ENCODE assay signal across 25 cellular contexts in genomic region chr5:111942214-111942613, GRCh38.
DNase-seq lines count a peak whose midpoint lies in the region; ATAC-seq and TF ChIP-seq lines count a peak whose summit lies in the region.
"Had no signal": no experiment of that assay in that cellular context is flagged by ENCODE, and none has a peak within 500 bp of the region (broad histone marks: within the 10 kb centered on the region; RNA-seq: fewer than 3 reads in every experiment).

No MANE protein-coding gene starts in this region.

- no peak overlapping the region for H3K14ac ChIP-seq in IMR-90 (replicated peaks; ENCODE audit: low read depth, low read length)

- no peaks in the 10 kb centered on the region for H3K79me1 ChIP-seq in IMR-90 (ENCODE audit: low read depth in 1 of 2, low read length in 2 of 2)

- H3K4me2 ChIP-seq in IMR-90 (ENCODE audit: low read depth, low read length), result no peak overlapping the region
- H3K4me2 ChIP-seq in skeletal muscle satellite cell (ENCODE audit: low read length), result peak overlapping the region; percentile 44
- H3K4me2 ChIP-seq: PC-9 had no signal

- peak; percentile 68 for ATAC-seq in GM21360 (IDR thresholded peaks at IDR 0.05; ENCODE audit: unreplicated experiment)
- ATAC-seq in IMR-90 (ENCODE audit: low read depth), result no peak
- no peak for ATAC-seq in activated CD4-positive, CD25-positive, alpha-beta regulatory T cell treated with anti-CD3 and anti-CD28 coated beads, Interleukin-2, amount 50 U/mL, for 24 hours
- ATAC-seq: CD8-positive, alpha-beta T cell; T-cell had no signal

- dilution Hi-C loops in IMR-90 (cut with HindIII; ENCODE audit: low sequenced_read_pairs, unreplicated experiment), result no loop called here

- H3K27me3 Mint-ChIP-seq in chondrocyte (ENCODE audit: low read depth), result no peaks in the 10 kb centered on the region
- H3K27me3 Mint-ChIP-seq: T-cell had no signal

- no peak overlapping the region for H2BK15ac ChIP-seq in IMR-90 (ENCODE audit: low read depth, low read length)

- no peak overlapping the region for H4K8ac ChIP-seq in IMR-90 (ENCODE audit: low read depth in 2 of 2, low read length in 2 of 2)

- H3K9me1 ChIP-seq in IMR-90 (ENCODE audit: insufficient read depth, low read length), result no peaks in the 10 kb centered on the region; the same call in 1 of the 2 replicates

- no peak overlapping the region for H2AK9ac ChIP-seq in IMR-90 (replicated peaks; ENCODE audit: low read depth, low read length, poor library complexity)

- H3K36me3 ChIP-seq in IMR-90 (ENCODE audit: control insufficient read depth, insufficient read depth, low read length), result no peaks in the 10 kb centered on the region
- H3K36me3 ChIP-seq in skeletal muscle satellite cell (ENCODE audit: insufficient read depth, low read length), result no peaks in the 10 kb centered on the region
- H3K36me3 ChIP-seq in BE2C, result no peaks in the 10 kb centered on the region
- H3K36me3 ChIP-seq: HAP-1, MG63 had no signal

- H3K27ac Mint-ChIP-seq in chondrocyte (ENCODE audit: unreplicated experiment), result peak overlapping the region; percentile 46
- H3K27ac Mint-ChIP-seq: CD8-positive, alpha-beta T cell; T-cell had no signal

- WGBS in IMR-90 (ENCODE audit: extremely low coverage in 2 of 2, insufficient read length in 1 of 2), 2 experiments, result no CpG with 5 or more reads among the region's 4 CpGs

- no peak overlapping the region for H4K91ac ChIP-seq in IMR-90 (ENCODE audit: insufficient read depth, low read depth, low read length)

- no peak overlapping the region for H3K4me3 Mint-ChIP-seq in chondrocyte (ENCODE audit: unreplicated experiment)
- H3K4me3 Mint-ChIP-seq: CD8-positive, alpha-beta T cell; HFFc6; T-cell had no signal

- CTCF ChIA-PET in IMR-90 (lab: Yijun Ruan, JAX), result no interaction called here

- H2BK20ac ChIP-seq in IMR-90 (ENCODE audit: low read depth, low read length), result no peak overlapping the region

- DNase-seq in IMR-90 (no peak), chondrocyte (ENCODE audit: low spot score) (no peak), BE2C (no peak)
- DNase-seq in stimulated activated CD4-positive, alpha-beta T cell treated with anti-CD3 and anti-CD28 coated beads, Interleukin-2, amount 100 ng/mL, for 24 hours, result no peak
- DNase-seq: Caco-2; CD8-positive, alpha-beta T cell; DMS79; GDM1; GOT3; KBM-7; MG63; NCI-H2029; NCI-H446; NCI-H524 treated with DMSO at 0.1 percent for 48 hours; NCI-H774; PC-9; Right ventricle myocardium superior; RPMI8226; T-cell had no signal

- no peaks in the 10 kb centered on the region for H4K20me1 ChIP-seq in IMR-90 (ENCODE audit: insufficient read depth, low read length)

- H2AK5ac ChIP-seq in IMR-90 (ENCODE audit: low read depth, low read length), result no peak overlapping the region

- no peak overlapping the region for H3K27ac ChIP-seq in IMR-90 (ENCODE audit: insufficient read depth, low read length)
- H3K27ac ChIP-seq: C4-2B, PC-9 had no signal

- TF ChIP-seq CTCF in IMR-90 (conservative IDR thresholded peaks at IDR 0.05; ENCODE audit: low read depth, low read length) (no peak), chondrocyte (IDR thresholded peaks at IDR 0.05) (no peak), BE2C (IDR thresholded peaks at IDR 0.05; ENCODE audit: low read depth, low read length) (no peak)

- in situ Hi-C loops in IMR-90 (cut with MboI; ENCODE audit: low sequenced_read_pairs), result no loop called here

- H3K4me1 ChIP-seq in IMR-90 (ENCODE audit: control insufficient read depth, insufficient read depth, low read length) (peaks cover 5% of the 10 kb centered on the region; the same call in 1 of the 2 replicates), skeletal muscle satellite cell (ENCODE audit: control insufficient read depth, insufficient read depth, low read length) (peaks cover 25% of the 10 kb centered on the region), BE2C (peaks cover 3% of the 10 kb centered on the region; the same call in 1 of the 2 replicates)
- H3K4me1 ChIP-seq: Caco-2, HAP-1 had no signal

- H3K27me3 ChIP-seq in IMR-90 (ENCODE audit: control insufficient read depth, insufficient read depth, low read length), result no peaks in the 10 kb centered on the region
- no peaks in the 10 kb centered on the region for H3K27me3 ChIP-seq in skeletal muscle satellite cell (ENCODE audit: control insufficient read depth, insufficient read depth, low read length)
- no peaks in the 10 kb centered on the region for H3K27me3 ChIP-seq in BE2C
- H3K27me3 ChIP-seq: MG63 had no signal

- H3K9me3 Mint-ChIP-seq in chondrocyte (ENCODE audit: low read depth), result peaks cover 9% of the 10 kb centered on the region
- H3K9me3 Mint-ChIP-seq: CD8-positive, alpha-beta T cell; HFFc6; T-cell had no signal

- H2BK5ac ChIP-seq in IMR-90 (ENCODE audit: low read depth, low read length, poor library complexity, severe bottlenecking), result no peak overlapping the region

- peaks cover 62% of the 10 kb centered on the region for H3K4me1 Mint-ChIP-seq in chondrocyte (ENCODE audit: low read depth)
- H3K4me1 Mint-ChIP-seq: T-cell had no signal

- H3K18ac ChIP-seq in IMR-90 (ENCODE audit: low read depth, low read length), result peak overlapping the region; percentile 59; the same call in 1 of the 2 replicates

- no peak overlapping the region for H2AFZ ChIP-seq in IMR-90 (replicated peaks; ENCODE audit: low read length, poor library complexity)
- H2AFZ ChIP-seq: PC-9 had no signal

- H3K9ac ChIP-seq in IMR-90 (ENCODE audit: low read depth, low read length) (no peak overlapping the region), skeletal muscle satellite cell (ENCODE audit: low read depth, low read length) (peak overlapping the region; percentile 40)

- H4K5ac ChIP-seq in IMR-90 (ENCODE audit: low read depth, low read length), result no peak overlapping the region

- no peak overlapping the region for H3K23ac ChIP-seq in IMR-90 (ENCODE audit: low read depth, low read length)

- intact Hi-C loops in IMR-90 (cut with micrococcal nuclease), result no loop called here

- no peaks in the 10 kb centered on the region for H3K9me3 ChIP-seq in IMR-90 (ENCODE audit: control insufficient read depth, insufficient read depth, low read length)
- H3K9me3 ChIP-seq in skeletal muscle satellite cell (replicated peaks; ENCODE audit: low read length), result no peaks in the 10 kb centered on the region
- no peaks in the 10 kb centered on the region for H3K9me3 ChIP-seq in BE2C
- H3K9me3 ChIP-seq: Caco-2, HAP-1, MG63 had no signal

- H3K4ac ChIP-seq in IMR-90 (ENCODE audit: low read depth, low read length), result no peak overlapping the region

- H3K4me3 ChIP-seq in IMR-90 (ENCODE audit: insufficient read depth, low read depth, low read length), result no peak overlapping the region
- H3K4me3 ChIP-seq in skeletal muscle satellite cell (ENCODE audit: low read length), result no peak overlapping the region
- no peak overlapping the region for H3K4me3 ChIP-seq in BE2C (ENCODE audit: low read depth, low read length)
- H3K4me3 ChIP-seq: HAP-1, MG63, PC-9 had no signal

- no TSS peak for BruUV-seq in IMR-90 (replicated peaks; lab: Mats Ljungman, UMichigan)

- peaks cover 5% of the 10 kb centered on the region for H3K36me3 Mint-ChIP-seq in chondrocyte (ENCODE audit: low read depth)
- H3K36me3 Mint-ChIP-seq: CD8-positive, alpha-beta T cell; T-cell had no signal

- no peak overlapping the region for H2BK120ac ChIP-seq in IMR-90 (ENCODE audit: low read depth, low read length)

- no peak overlapping the region for H3K56ac ChIP-seq in IMR-90 (ENCODE audit: extremely low read depth, insufficient read depth, low read length)

- POLR2A ChIA-PET in IMR-90 (lab: Charles Lee; ENCODE audit: unreplicated experiment), result no interaction called here

- no peak for TF ChIP-seq POLR2A in IMR-90 (IDR thresholded peaks at IDR 0.05; ENCODE audit: low read depth, low read length)

- no peak for TF ChIP-seq RAD21 in IMR-90 (IDR thresholded peaks at IDR 0.05; ENCODE audit: low read length)

TF ChIP-seq in IMR-90, 13 proteins besides CTCF, POLR2A, EP300 and RAD21:
- TF ChIP-seq CHD1 (IDR thresholded peaks at IDR 0.05; ENCODE audit: low read depth, low read length) (no peak), ELK1 (IDR thresholded peaks at IDR 0.05; ENCODE audit: borderline replicate concordance, low read depth, low read length) (no peak), NFE2L2 (IDR thresholded peaks at IDR 0.05; ENCODE audit: low read depth, low read length) (0 out of 2 replicates have a peak, but pooled peaks have one; percentile 4)
TF ChIP-seq in IMR-90: peak in this region for 1.
